ENCODE assay signal across 15 cellular contexts in genomic region chr17:1786708-1787107, GRCh38. TPM values are rescaled to one million over a fixed set of nuclear protein-coding genes. Genes with fewer than 3 reads are reported as not detected.
A peak's percentile ranks its signal among the peaks of the same experiment; 100 is the strongest.
DNase-seq lines count a peak whose midpoint lies in the region; ATAC-seq and TF ChIP-seq lines count a peak whose summit lies in the region.
"Had no signal": no experiment of that assay in that cellular context is flagged by ENCODE, and none has a peak within 500 bp of the region (broad histone marks: within the 10 kb centered on the region; RNA-seq: fewer than 3 reads in every experiment).

No MANE protein-coding gene starts in this region.

- CTCF ChIA-PET in WTC11 (lab: Charles Lee): no interaction called here

- H3K27me3 ChIP-seq in Peyer's patch (no peaks in the 10 kb centered on the region), muscle layer of colon (ENCODE audit: control insufficient read depth in 1 of 2, insufficient read depth in 2 of 2, low read length in 2 of 2) (no peaks in the 10 kb centered on the region), subcutaneous abdominal adipose tissue (ENCODE audit: control insufficient read depth in 5 of 5, insufficient read depth in 4 of 5, low read length in 5 of 5) (peaks cover 0 to 4% (median 0%) of the 10 kb centered on the region in 5 donors)

- H3K27ac ChIP-seq in Peyer's patch (peak overlapping the region; percentile 47 to 87 (median 80)), coronary artery (peak overlapping the region; percentile 88 to 93), muscle layer of colon (ENCODE audit: low read depth, low read length) (peak overlapping the region; percentile 68), subcutaneous abdominal adipose tissue (ENCODE audit: low read depth, low read length) (peak overlapping the region; percentile 94)

- H3K27ac Mint-ChIP-seq in WTC11: no peak overlapping the region
- H3K27ac Mint-ChIP-seq: activated naive CD4-positive, alpha-beta T cell treated with anti-CD3 and anti-CD28 coated beads, Interleukin-2, amount 50 U/mL, for 24 hours had no signal

- no peaks in the 10 kb centered on the region for H3K9me3 ChIP-seq in Peyer's patch
- no peaks in the 10 kb centered on the region for H3K9me3 ChIP-seq in muscle layer of colon (ENCODE audit: low read length)
- no peaks in the 10 kb centered on the region for H3K9me3 ChIP-seq in subcutaneous abdominal adipose tissue (ENCODE audit: control insufficient read depth in 5 of 5, low read length in 5 of 5)

- H3K4me1 ChIP-seq in Peyer's patch (peaks cover 4 to 24% (median 11%) of the 10 kb centered on the region in 4 donors), muscle layer of colon (ENCODE audit: insufficient read depth, low read length) (peaks cover 40% of the 10 kb centered on the region), subcutaneous abdominal adipose tissue (ENCODE audit: control insufficient read depth in 5 of 5, insufficient read depth in 5 of 5, low read length in 5 of 5) (peaks cover 44 to 71% (median 59%) of the 10 kb centered on the region in 5 donors)

- H3K9me3 Mint-ChIP-seq in WTC11: no peaks in the 10 kb centered on the region
- H3K9me3 Mint-ChIP-seq in activated T-cell treated with anti-CD3 and anti-CD28 coated beads, Interleukin-2, amount 50 U/mL, for 4 hours: no peaks in the 10 kb centered on the region
- H3K9me3 Mint-ChIP-seq: activated naive CD4-positive, alpha-beta T cell treated with anti-CD3 and anti-CD28 coated beads, Interleukin-2, amount 50 U/mL, for 24 hours; naive B cell had no signal

- no peaks in the 10 kb centered on the region for H3K4me1 Mint-ChIP-seq in WTC11
- H3K4me1 Mint-ChIP-seq in activated T-cell treated with anti-CD3 and anti-CD28 coated beads, Interleukin-2, amount 50 U/mL, for 4 hours (ENCODE audit: low read depth): peaks cover 5% of the 10 kb centered on the region

- ATAC-seq in WTC11: no peak
- no peak for ATAC-seq in HG02610 (IDR thresholded peaks at IDR 0.05; ENCODE audit: unreplicated experiment)
- ATAC-seq in activated T-cell treated with anti-CD3 and anti-CD28 coated beads, Interleukin-2, amount 50 U/mL, for 4 hours: no peak
- ATAC-seq in GM19452 (IDR thresholded peaks at IDR 0.05; ENCODE audit: unreplicated experiment): no peak
- ATAC-seq: GM12878 had no signal

- H3K4me3 ChIP-seq in Peyer's patch (no peak overlapping the region), coronary artery (no peak overlapping the region), muscle layer of colon (ENCODE audit: low read depth in 1 of 2, low read length in 2 of 2) (no peak overlapping the region), subcutaneous abdominal adipose tissue (ENCODE audit: low read depth in 1 of 5, low read length in 5 of 5) (peak overlapping the region in 4 of 5 donors; percentile 31 to 44 (median 34))
- H3K4me3 ChIP-seq: GM12878 had no signal

- DNase-seq in Peyer's patch (no peak), coronary artery (ENCODE audit: low spot score) (no peak), WTC11 (ENCODE audit: low spot score) (no peak)
- DNase-seq in activated T-cell treated with anti-CD3 and anti-CD28 coated beads, Interleukin-2, amount 50 U/mL, for 4 hours: no peak
- DNase-seq: activated CD4-positive, CD25-positive, alpha-beta regulatory T cell; activated CD8-positive, alpha-beta memory T cell treated with anti-CD3 and anti-CD28 coated beads, Interleukin-2, amount 50 U/mL, for 48 hours; cortex of kidney; naive B cell; NCI-H1048 had no signal

- POLR2A ChIA-PET in WTC11 (lab: Charles Lee): no interaction called here

- TF ChIP-seq CTCF in Peyer's patch (IDR thresholded peaks at IDR 0.05): no peak
- no peak for TF ChIP-seq CTCF in coronary artery (IDR thresholded peaks at IDR 0.05)
- no peak for TF ChIP-seq CTCF in WTC11 (IDR thresholded peaks at IDR 0.05)

- peaks cover 54% of the 10 kb centered on the region for H3K36me3 Mint-ChIP-seq in WTC11
- H3K36me3 Mint-ChIP-seq in activated T-cell treated with anti-CD3 and anti-CD28 coated beads, Interleukin-2, amount 50 U/mL, for 4 hours (ENCODE audit: insufficient read depth): peaks cover 31% of the 10 kb centered on the region

- no peak overlapping the region for H3K4me3 Mint-ChIP-seq in WTC11
- H3K4me3 Mint-ChIP-seq in activated T-cell treated with anti-CD3 and anti-CD28 coated beads, Interleukin-2, amount 50 U/mL, for 4 hours: no peak overlapping the region
- H3K4me3 Mint-ChIP-seq: activated naive CD4-positive, alpha-beta T cell treated with anti-CD3 and anti-CD28 coated beads, Interleukin-2, amount 50 U/mL, for 24 hours; naive B cell had no signal

- H3K27me3 Mint-ChIP-seq in WTC11 (ENCODE audit: low read depth): no peaks in the 10 kb centered on the region
- H3K27me3 Mint-ChIP-seq in activated T-cell treated with anti-CD3 and anti-CD28 coated beads, Interleukin-2, amount 50 U/mL, for 4 hours (ENCODE audit: low read depth): no peaks in the 10 kb centered on the region
- H3K27me3 Mint-ChIP-seq: activated naive CD4-positive, alpha-beta T cell treated with anti-CD3 and anti-CD28 coated beads, Interleukin-2, amount 50 U/mL, for 24 hours; naive B cell had no signal

- H3K9ac ChIP-seq in muscle layer of colon (ENCODE audit: low read length) (no peak overlapping the region), subcutaneous abdominal adipose tissue (ENCODE audit: low read length in 5 of 5) (peak overlapping the region; percentile 48 to 71 (median 64))

- no peak for TF ChIP-seq POLR2A in Peyer's patch (IDR thresholded peaks at IDR 0.05)

- H3K36me3 ChIP-seq in Peyer's patch: peaks cover 0 to 16% (median 0%) of the 10 kb centered on the region in 3 donors
- peaks cover 5% of the 10 kb centered on the region for H3K36me3 ChIP-seq in muscle layer of colon (ENCODE audit: insufficient read depth, low read length)
- H3K36me3 ChIP-seq in subcutaneous abdominal adipose tissue (ENCODE audit: control insufficient read depth in 5 of 5, insufficient read depth in 5 of 5, low read length in 5 of 5): peaks cover 0 to 2% (median 0%) of the 10 kb centered on the region in 5 donors

TF ChIP-seq in WTC11, 78 proteins besides CTCF, POLR2A, EP300 and RAD21 (continues in another document):
- TF ChIP-seq ZNF138 (CRISPR knock-in tag; conservative IDR thresholded peaks at IDR 0.05) (no peak), E2F1 (CRISPR knock-in tag; IDR thresholded peaks at IDR 0.05) (no peak), MYBL2 (CRISPR knock-in tag; IDR thresholded peaks at IDR 0.05) (no peak), ZNF416 (CRISPR knock-in tag; IDR thresholded peaks at IDR 0.05) (no peak), PRRX2 (CRISPR knock-in tag; IDR thresholded peaks at IDR 0.05) (no peak), SMAD3 (CRISPR knock-in tag; IDR thresholded peaks at IDR 0.05; ENCODE audit: borderline replicate concordance) (no peak)
- TF ChIP-seq, protein P1, sequence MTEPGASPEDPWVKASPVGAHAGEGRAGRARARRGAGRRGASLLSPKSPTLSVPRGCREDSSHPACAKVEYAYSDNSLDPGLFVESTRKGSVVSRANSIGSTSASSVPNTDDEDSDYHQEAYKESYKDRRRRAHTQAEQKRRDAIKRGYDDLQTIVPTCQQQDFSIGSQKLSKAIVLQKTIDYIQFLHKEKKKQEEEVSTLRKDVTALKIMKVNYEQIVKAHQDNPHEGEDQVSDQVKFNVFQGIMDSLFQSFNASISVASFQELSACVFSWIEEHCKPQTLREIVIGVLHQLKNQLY (CRISPR knock-in tag; IDR thresholded peaks at IDR 0.05): no peak

RNA-seq across cellular contexts. Expression of gene SERPINF1, which starts 24.8 kb away (rescaled TPM):
- total RNA-seq in Peyer's patch (100 to 1,000 TPM in 1 of 4 donors, 10 to 100 TPM in 3; 28.7 to 306 (median 81.6) TPM), WTC11 (2021) (16.7 to 26.2 TPM (median 22.1 TPM) in 3 replicates)
- total RNA-seq in activated T-cell treated with anti-CD3 and anti-CD28 coated beads, Interleukin-2, amount 50 U/mL, for 4 hours: 1 to 10 TPM; 1.1 to 1.3 (median 1.3) TPM

RNA-seq across cellular contexts. Expression of gene SMYD4, which starts 43.0 kb away (rescaled TPM):
- total RNA-seq in Peyer's patch (10 to 100 TPM; 31.2 to 42.1 (median 39.8) TPM), WTC11 (2021) (24.1 to 28.8 TPM (median 28.2 TPM) in 3 replicates)
- 10 to 100 TPM; 14.2 to 15.2 (median 14.8) TPM for total RNA-seq in activated T-cell treated with anti-CD3 and anti-CD28 coated beads, Interleukin-2, amount 50 U/mL, for 4 hours

RNA-seq across cellular contexts. Expression of gene RPA1, which starts 43.1 kb away (rescaled TPM):
- 10 to 100 TPM; 17.2 to 32.2 (median 26.0) TPM for total RNA-seq in Peyer's patch
- total RNA-seq in WTC11 (2021): 158 to 177 TPM (median 163 TPM) in 3 replicates
- 100 to 1,000 TPM; 138 to 151 (median 141) TPM for total RNA-seq in activated T-cell treated with anti-CD3 and anti-CD28 coated beads, Interleukin-2, amount 50 U/mL, for 4 hours

RNA-seq across cellular contexts. Expression of gene SERPINF2, which starts 44.0 kb away (rescaled TPM):
- total RNA-seq in Peyer's patch (1 to 10 TPM; 4.0 to 9.6 (median 5.6) TPM), WTC11 (2021) (1.6 to 2.7 TPM (median 2.1 TPM) in 3 replicates)
- under 1 TPM; 0.45 to 0.60 (median 0.56) TPM for total RNA-seq in activated T-cell treated with anti-CD3 and anti-CD28 coated beads, Interleukin-2, amount 50 U/mL, for 4 hours

Comparison
In these comparisons a context has a peak if more than half of its experiments do, and no peak if none do; other contexts are left out.
1. H3K4me3 ChIP-seq: peak in subcutaneous abdominal adipose tissue (4 of 5); none in Peyer's patch (0 of 4), coronary artery (single experiment) and muscle layer of colon (0 of 2).
2. Peak in every context shown above with its lines, with median percentiles within 50 percentile points of each other: H3K27ac ChIP-seq.